In genomic region chr10:6218692-6219493, GRCh38 we compare ENCODE assay signal across 9 cellular contexts. TPM values are rescaled to one million over a fixed set of nuclear protein-coding genes. Genes with fewer than 3 reads are reported as not detected.
A peak's percentile ranks its signal among the peaks of the same experiment; 100 is the strongest.
DNase-seq lines count a peak whose midpoint lies in the region; ATAC-seq and TF ChIP-seq lines count a peak whose summit lies in the region.
"Had no signal": no experiment of that assay in that cellular context is flagged by ENCODE, and none has a peak within 500 bp of the region (broad histone marks: within the 10 kb centered on the region; RNA-seq: fewer than 3 reads in every experiment).

No MANE protein-coding gene starts in this region.

- H3K4me3 ChIP-seq in fibroblast of mammary gland (ENCODE audit: control insufficient read depth, low read depth, low read length) (no peak overlapping the region), skeletal muscle tissue (ENCODE audit: low read length in 3 of 3) (no peak overlapping the region), coronary artery (no peak overlapping the region)
- H3K4me3 ChIP-seq: ovary had no signal

- H3K4me3 Mint-ChIP-seq in activated T-helper 17 cell treated with anti-CD3 and anti-CD28 coated beads, Interleukin-2, amount 50 U/mL, for 72 hours, result no peak overlapping the region
- no peak overlapping the region for H3K4me3 Mint-ChIP-seq in immature natural killer cell

- H3K27me3 ChIP-seq in skeletal muscle tissue (ENCODE audit: control insufficient read depth in 3 of 3, insufficient read depth in 3 of 3, low read length in 3 of 3), result no peaks in the 10 kb centered on the region
- H3K27me3 ChIP-seq: ovary had no signal

- H3K27ac ChIP-seq in skeletal muscle tissue (ENCODE audit: low read depth, low read length), result no peak overlapping the region
- H3K27ac ChIP-seq in coronary artery, result no peak overlapping the region
- H3K27ac ChIP-seq: ovary had no signal

- peaks cover 9% of the 10 kb centered on the region for H3K4me1 Mint-ChIP-seq in activated T-helper 17 cell treated with anti-CD3 and anti-CD28 coated beads, Interleukin-2, amount 50 U/mL, for 72 hours
- H3K4me1 Mint-ChIP-seq in immature natural killer cell, result no peaks in the 10 kb centered on the region

- peaks cover 85 to 92% (median 92%) of the 10 kb centered on the region in 3 donors for H3K36me3 ChIP-seq in skeletal muscle tissue (ENCODE audit: control insufficient read depth in 3 of 3, insufficient read depth in 3 of 3, low read length in 3 of 3)
- H3K36me3 ChIP-seq: ovary had no signal

- no peak overlapping the region for H3K27ac Mint-ChIP-seq in activated T-helper 17 cell treated with anti-CD3 and anti-CD28 coated beads, Interleukin-2, amount 50 U/mL, for 72 hours
- no peak overlapping the region for H3K27ac Mint-ChIP-seq in immature natural killer cell

- H3K36me3 Mint-ChIP-seq in activated T-helper 17 cell treated with anti-CD3 and anti-CD28 coated beads, Interleukin-2, amount 50 U/mL, for 72 hours (ENCODE audit: low read depth), result peaks cover 100% of the 10 kb centered on the region
- H3K36me3 Mint-ChIP-seq in immature natural killer cell, result peaks cover 13 to 43% (median 17%) of the 10 kb centered on the region in 3 donors

- peak overlapping the region in 2 of 3 donors; percentile 32 to 33 for H3K9ac ChIP-seq in skeletal muscle tissue (ENCODE audit: low read depth in 1 of 3, low read length in 3 of 3)

- no peak for ATAC-seq in activated T-helper 17 cell treated with anti-CD3 and anti-CD28 coated beads, Interleukin-2, amount 50 U/mL, for 72 hours (replicated peaks)

- peaks cover 0 to 10% (median 0%) of the 10 kb centered on the region in 3 donors for H3K4me1 ChIP-seq in skeletal muscle tissue (ENCODE audit: control insufficient read depth in 3 of 3, insufficient read depth in 3 of 3, low read length in 3 of 3)

- H3K27me3 Mint-ChIP-seq in activated T-helper 17 cell treated with anti-CD3 and anti-CD28 coated beads, Interleukin-2, amount 50 U/mL, for 72 hours, result no peaks in the 10 kb centered on the region
- H3K27me3 Mint-ChIP-seq in immature natural killer cell (ENCODE audit: low read depth in 3 of 3), result peaks cover 0 to 1% (median 0%) of the 10 kb centered on the region in 3 donors

- peak; percentile 96 for DNase-seq in ELR (ENCODE audit: low read depth)
- DNase-seq in SK-MEL-5 (ENCODE audit: low read depth, low spot score), result peak; percentile 88
- DNase-seq in fibroblast of mammary gland (ENCODE audit: low read depth), result peak; percentile 79
- DNase-seq in immature natural killer cell, result no peak
- no peak for DNase-seq in coronary artery (ENCODE audit: low spot score)
- DNase-seq: GF-D8, ovary had no signal

- in situ Hi-C loops in SK-MEL-5 (cut with HindIII; ENCODE audit: low pct_unique_long_range_greater_than_20kb, low sequenced_read_pairs), result no loop called here

- TF ChIP-seq CTCF in fibroblast of mammary gland (conservative IDR thresholded peaks at IDR 0.05; ENCODE audit: control insufficient read depth, insufficient read depth, low read depth, low read length) (no peak), coronary artery (IDR thresholded peaks at IDR 0.05) (no peak)

- no peaks in the 10 kb centered on the region for H3K9me3 ChIP-seq in skeletal muscle tissue (ENCODE audit: control insufficient read depth in 3 of 3, low read length in 3 of 3)
- H3K9me3 ChIP-seq: ovary had no signal

- H3K9me3 Mint-ChIP-seq in activated T-helper 17 cell treated with anti-CD3 and anti-CD28 coated beads, Interleukin-2, amount 50 U/mL, for 72 hours, result no peaks in the 10 kb centered on the region
- no peaks in the 10 kb centered on the region for H3K9me3 Mint-ChIP-seq in immature natural killer cell

RNA-seq across cellular contexts. Expression of gene PFKFB3, which starts 16.2 kb away (rescaled TPM):
- 17.9 and 22.8 TPM in 2 replicates for total RNA-seq in SK-MEL-5 (2014; rRNA removed; shearing (Covaris generic))
- 43.7 and 315 TPM in 2 replicates for polyA plus RNA-seq in SK-MEL-5 (2015; cell fraction: cytosol; rRNA removed)
- 48.8 and 50.4 TPM in 2 replicates for polyA plus RNA-seq in SK-MEL-5 (2015; cell fraction: nucleus; rRNA removed)
- 9.9 TPM for total RNA-seq in skeletal muscle tissue
- 100 to 1,000 TPM; 157 to 310 TPM for total RNA-seq in activated T-helper 17 cell treated with anti-CD3 and anti-CD28 coated beads, Interleukin-2, amount 50 U/mL, for 72 hours
- 1 to 10 TPM; 3.2 to 8.0 (median 3.9) TPM for polyA plus RNA-seq in immature natural killer cell

Comparison
In these comparisons a context has a peak if more than half of its experiments do, and no peak if none do; other contexts are left out.
1. DNase-seq: peak in ELR (single experiment), SK-MEL-5 (single experiment) and fibroblast of mammary gland (single experiment); none in immature natural killer cell (0 of 3) and coronary artery (single experiment).